ENCODE assay signal across 21 cellular contexts in genomic region chr5:62901001-62901400, GRCh38.
"Had no signal": no experiment of that assay in that cellular context is flagged by ENCODE, and none has a peak within 500 bp of the region (broad histone marks: within the 10 kb centered on the region; RNA-seq: fewer than 3 reads in every experiment).

No MANE protein-coding gene starts in this region.

- H3K27me3 ChIP-seq: Peyer's patch, SJCRH30 had no signal

- H3K27ac ChIP-seq: PC-9, Peyer's patch, SJCRH30, SK-N-MC had no signal

- H3K4me3 ChIP-seq: PC-9, Peyer's patch, SJCRH30, SK-N-MC had no signal

- H3K4me2 ChIP-seq: PC-9 had no signal

- ATAC-seq: Right ventricle myocardium inferior had no signal

- DNase-seq: KBM-7, MV-4-11, NCI-H1048, NCI-H1105, NCI-H1417, NCI-H1436 treated with DMSO at 0.1 percent for 48 hours, NCI-H1694 treated with DMSO at 0.1 percent for 48 hours, NCI-H1930, NCI-H2081, NCI-H2107, NCI-H2171 treated with DMSO at 0.1 percent for 48 hours, NCI-H345, NCI-H446 treated with DMSO at 0.1 percent for 48 hours, NCI-H510A treated with DMSO at 0.1 percent for 48 hours, NCI-H526, PC-9, Peyer's patch, SHP77 treated with DMSO at 0.1 percent for 48 hours, SJCRH30 had no signal

- H2AFZ ChIP-seq: PC-9 had no signal

- H3K4me1 ChIP-seq: Peyer's patch, SJCRH30 had no signal

- H3K36me3 ChIP-seq: Peyer's patch, SJCRH30 had no signal

- H3K9me3 ChIP-seq: Peyer's patch, SJCRH30 had no signal
